13 cellular contexts compared by ENCODE assay signal in genomic region chr11:114161486-114162250, GRCh38.
DNase-seq lines count a peak whose midpoint lies in the region; ATAC-seq and TF ChIP-seq lines count a peak whose summit lies in the region.
"Had no signal": no experiment of that assay in that cellular context is flagged by ENCODE, and none has a peak within 500 bp of the region (broad histone marks: within the 10 kb centered on the region; RNA-seq: fewer than 3 reads in every experiment).

No MANE protein-coding gene starts in this region.

- intact Hi-C loops in OCI-LY7 (cut with micrococcal nuclease; ENCODE audit: unreplicated experiment) = loop anchor here (2.0 kb wide), 2 partner anchors 99 to 185 kb away; no protein-coding TSS in a partner anchor
- intact Hi-C loops in sigmoid colon (cut with DNase I) = loop anchor here (2.0 to 5.0 kb wide), 2 partner anchors 96 to 103 kb away; partner anchors contain the start of gene ZBTB16

- H3K4me3 ChIP-seq in ACC112 (ENCODE audit: low read depth, low read length) = no peak overlapping the region
- H3K4me3 ChIP-seq in OCI-LY7 (ENCODE audit: low read depth, low read length, poor library complexity, severe bottlenecking) = no peak overlapping the region
- H3K4me3 ChIP-seq in hepatocyte = no peak overlapping the region
- no peak overlapping the region for H3K4me3 ChIP-seq in sigmoid colon

- H3K27ac ChIP-seq in ACC112 (ENCODE audit: low read depth, low read length) (peak overlapping the region; percentile 96), OCI-LY7 (ENCODE audit: low read depth, low read length, poor library complexity, severe bottlenecking) (peak overlapping the region; percentile 81), hepatocyte (peak overlapping the region; percentile 95), sigmoid colon (peak overlapping the region; percentile 94 to 99 (median 97))

- no peak for TF ChIP-seq POLR2A in sigmoid colon (IDR thresholded peaks at IDR 0.05)

- H3K36me3 ChIP-seq in ACC112 (ENCODE audit: insufficient read depth, low read length) (peaks cover 13% of the 10 kb centered on the region; the same call in 1 of the 2 replicates), OCI-LY7 (ENCODE audit: insufficient read depth, low read length) (no peaks in the 10 kb centered on the region), hepatocyte (replicated peaks; ENCODE audit: insufficient read depth, low read depth) (no peaks in the 10 kb centered on the region), sigmoid colon (peaks cover 11 to 22% (median 13%) of the 10 kb centered on the region in 4 donors)

- no peaks in the 10 kb centered on the region for H3K9me3 ChIP-seq in OCI-LY7 (ENCODE audit: low read length)
- no peaks in the 10 kb centered on the region for H3K9me3 ChIP-seq in hepatocyte (ENCODE audit: low read depth)
- no peaks in the 10 kb centered on the region for H3K9me3 ChIP-seq in sigmoid colon

- BruUV-seq in OCI-LY7 (replicated peaks; lab: Mats Ljungman, UMichigan) = no TSS peak

- H4K20me1 ChIP-seq in OCI-LY7 (ENCODE audit: insufficient read depth, low read length) (no peaks in the 10 kb centered on the region), hepatocyte (ENCODE audit: insufficient read depth, poor library complexity, severe bottlenecking) (no peaks in the 10 kb centered on the region)

- peak in 1 of 4 donors; percentile 16 for TF ChIP-seq EP300 in sigmoid colon (IDR thresholded peaks at IDR 0.05)

- CTCF ChIA-PET in OCI-LY7 (lab: Charles Lee; ENCODE audit: unreplicated experiment) = no interaction called here

- TF ChIP-seq CTCF in OCI-LY7 (conservative IDR thresholded peaks at IDR 0.05; ENCODE audit: low read length) (no peak), hepatocyte (IDR thresholded peaks at IDR 0.05; ENCODE audit: poor library complexity) (no peak), sigmoid colon (IDR thresholded peaks at IDR 0.05) (no peak)

- no peak for DNase-seq in OCI-LY7 (ENCODE audit: low spot score)
- no peak for DNase-seq in hepatocyte (ENCODE audit: low spot score)
- DNase-seq in sigmoid colon = no peak
- no peak for DNase-seq in cerebellar nuclear complex (lab: John Stamatoyannopoulos, UW)
- DNase-seq in effector CD4-positive, alpha-beta T cell = no peak
- no peak for DNase-seq in NCI-H2029 treated with DMSO at 0.1 percent for 48 hours (lab: John Stamatoyannopoulos, UW)
- DNase-seq: activated naive CD4-positive, alpha-beta T cell treated with Interleukin-2 at 50 U/mL for 16 hours; NCI-H2029; PC-3; stimulated activated CD8-positive, alpha-beta memory T cell treated with anti-CD3 and anti-CD28 coated beads, Interleukin-4, amount 100 ng/mL, for 48 hours had no signal

- H3K79me2 ChIP-seq in ACC112 (ENCODE audit: control insufficient read depth, insufficient read depth, low read length, unreplicated experiment) = peaks cover 54% of the 10 kb centered on the region
- H3K79me2 ChIP-seq in OCI-LY7 (ENCODE audit: insufficient read depth, low read depth, low read length) = no peaks in the 10 kb centered on the region
- H3K79me2 ChIP-seq in hepatocyte = peaks cover 37% of the 10 kb centered on the region

- peaks cover 83% of the 10 kb centered on the region for H3K4me1 ChIP-seq in ACC112 (ENCODE audit: control insufficient read depth, insufficient read depth, low read length, unreplicated experiment)
- peaks cover 74% of the 10 kb centered on the region for H3K4me1 ChIP-seq in OCI-LY7 (ENCODE audit: insufficient read depth, low read length, poor library complexity, severe bottlenecking)
- peaks cover 71% of the 10 kb centered on the region for H3K4me1 ChIP-seq in hepatocyte (ENCODE audit: insufficient read depth)
- H3K4me1 ChIP-seq in sigmoid colon = peaks cover 0 to 93% (median 92%) of the 10 kb centered on the region in 4 donors

- H3K9me2 ChIP-seq in OCI-LY7 (ENCODE audit: insufficient read depth, low read length) = no peaks in the 10 kb centered on the region
- no peaks in the 10 kb centered on the region for H3K9me2 ChIP-seq in hepatocyte (replicated peaks; ENCODE audit: insufficient read depth)

- ATAC-seq in GM19324 (IDR thresholded peaks at IDR 0.05; ENCODE audit: low FRiP score, unreplicated experiment) = no peak
- ATAC-seq: PC-3, WTC11 had no signal

- H3K27me3 ChIP-seq in ACC112 (ENCODE audit: insufficient read depth, low read length) = no peaks in the 10 kb centered on the region
- no peaks in the 10 kb centered on the region for H3K27me3 ChIP-seq in hepatocyte
- no peaks in the 10 kb centered on the region for H3K27me3 ChIP-seq in sigmoid colon

- POLR2A ChIA-PET in OCI-LY7 (lab: Charles Lee) = interaction anchor here (0.6 to 1.0 kb wide), 2 partner anchors 11 to 215 kb away, joined by 3 read pairs; no protein-coding TSS in a partner anchor

- H2AFZ ChIP-seq in ACC112 (ENCODE audit: low read length, unreplicated experiment) = no peak overlapping the region
- H2AFZ ChIP-seq in OCI-LY7 (ENCODE audit: low read length) = peak overlapping the region; percentile 67; the same call in 1 of the 2 replicates
- H2AFZ ChIP-seq in hepatocyte = no peak overlapping the region

- H3K4me2 ChIP-seq in OCI-LY7 (ENCODE audit: low read length) (peak overlapping the region; percentile 77; the same call in 1 of the 2 replicates), hepatocyte (no peak overlapping the region)

- 81% methylated on average over 9 of the region's 9 CpGs for WGBS in hepatocyte (ENCODE audit: low lambda C conversion rate, missing lambda C conversion rate)
- WGBS in sigmoid colon, 2 donors = 86 to 89% methylated on average over 9 of the region's 9 CpGs
